Comparison of ENCODE assay signal across 16 cellular contexts in genomic region chr20:48468571-48468970, GRCh38.
DNase-seq lines count a peak whose midpoint lies in the region; ATAC-seq and TF ChIP-seq lines count a peak whose summit lies in the region.
"Had no signal": no experiment of that assay in that cellular context is flagged by ENCODE, and none has a peak within 500 bp of the region (broad histone marks: within the 10 kb centered on the region; RNA-seq: fewer than 3 reads in every experiment).

No MANE protein-coding gene starts in this region.

- H3K36me3 ChIP-seq in RWPE2 (ENCODE audit: low read depth) (no peaks in the 10 kb centered on the region), parathyroid adenoma (ENCODE audit: control insufficient read depth, insufficient read depth, low read length) (no peaks in the 10 kb centered on the region), spleen (no peaks in the 10 kb centered on the region)

- TF ChIP-seq CTCF in RWPE2 (IDR thresholded peaks at IDR 0.05; ENCODE audit: poor library complexity, severe bottlenecking) (no peak), parathyroid adenoma (IDR thresholded peaks at IDR 0.05) (no peak), spleen (IDR thresholded peaks at IDR 0.05 in 8 of 11, conservative IDR thresholded peaks at IDR 0.05 in 3 of 11) (no peak)

- no peak overlapping the region for H3K27ac ChIP-seq in RWPE2 (ENCODE audit: poor library complexity, severe bottlenecking)
- H3K27ac ChIP-seq in parathyroid adenoma: no peak overlapping the region
- no peak overlapping the region for H3K27ac ChIP-seq in spleen

- H3K4me2 ChIP-seq in parathyroid adenoma (ENCODE audit: low read length): no peak overlapping the region

- no peak for TF ChIP-seq POLR2A in spleen (IDR thresholded peaks at IDR 0.05)

- intact Hi-C loops in spleen (cut with DNase I; ENCODE audit: low total_unique reads): no loop called here

- H3K79me2 ChIP-seq in parathyroid adenoma: no peaks in the 10 kb centered on the region

- no peak for ATAC-seq in RWPE2 (ENCODE audit: low read depth)

- no peak overlapping the region for H3K4me3 ChIP-seq in RWPE2 (ENCODE audit: severe bottlenecking)
- H3K4me3 ChIP-seq in parathyroid adenoma (ENCODE audit: low read depth, low read length): no peak overlapping the region
- no peak overlapping the region for H3K4me3 ChIP-seq in spleen

- DNase-seq in RWPE2 (ENCODE audit: low spot score) (peak; percentile 61), spleen (peak; percentile 37), MV-4-11 (lab: John Stamatoyannopoulos, UW) (no peak), NCI-H345 (lab: John Stamatoyannopoulos, UW) (no peak)
- DNase-seq in stimulated activated CD4-positive, alpha-beta T cell treated with anti-CD3 and anti-CD28 coated beads, Interleukin-4, amount 100 ng/mL, for 24 hours: no peak
- DNase-seq: C1 segment of cervical spinal cord; Calu3; CD4-positive, alpha-beta memory T cell; COR-L47; DMS53; DMS79 treated with DMSO at 0.1 percent for 48 hours; GF-D8; GOT3; H7; HCEC 1CT had no signal

- peak overlapping the region; percentile 47 for H2AFZ ChIP-seq in parathyroid adenoma

- WGBS in spleen, 5 donors: 73 to 90% (median 74%) methylated on average over 2 to 5 of the region's 5 CpGs

- H3K4me1 ChIP-seq in RWPE2 (ENCODE audit: insufficient read depth, poor library complexity, severe bottlenecking) (peaks cover 5% of the 10 kb centered on the region), parathyroid adenoma (peaks cover 15% of the 10 kb centered on the region), spleen (no peaks in the 10 kb centered on the region)

- no peak overlapping the region for H3K9ac ChIP-seq in parathyroid adenoma

- H3K27me3 ChIP-seq in RWPE2 (ENCODE audit: insufficient read depth, poor library complexity, severe bottlenecking) (peaks cover 18% of the 10 kb centered on the region), parathyroid adenoma (ENCODE audit: control insufficient read depth, insufficient read depth, low read length) (no peaks in the 10 kb centered on the region), spleen (replicated peaks in 1 of 7) (peaks cover 0 to 28% (median 0%) of the 10 kb centered on the region in 7 donors)

- H3K9me3 ChIP-seq in RWPE2 (ENCODE audit: severe bottlenecking) (no peaks in the 10 kb centered on the region), parathyroid adenoma (ENCODE audit: control insufficient read depth, low read length) (no peaks in the 10 kb centered on the region), spleen (no peaks in the 10 kb centered on the region)

Comparison
In these comparisons a context has a peak if more than half of its experiments do, and no peak if none do; other contexts are left out.
1. DNase-seq: peak in RWPE2 (single experiment) and spleen (single experiment); none in stimulated activated CD4-positive, alpha-beta T cell treated with anti-CD3 and anti-CD28 coated beads, Interleukin-4, amount 100 ng/mL, for 24 hours (single experiment), MV-4-11 (single experiment) and NCI-H345 (single experiment).